1 cellular context compared by ENCODE assay signal in the genomic region with DNA sequence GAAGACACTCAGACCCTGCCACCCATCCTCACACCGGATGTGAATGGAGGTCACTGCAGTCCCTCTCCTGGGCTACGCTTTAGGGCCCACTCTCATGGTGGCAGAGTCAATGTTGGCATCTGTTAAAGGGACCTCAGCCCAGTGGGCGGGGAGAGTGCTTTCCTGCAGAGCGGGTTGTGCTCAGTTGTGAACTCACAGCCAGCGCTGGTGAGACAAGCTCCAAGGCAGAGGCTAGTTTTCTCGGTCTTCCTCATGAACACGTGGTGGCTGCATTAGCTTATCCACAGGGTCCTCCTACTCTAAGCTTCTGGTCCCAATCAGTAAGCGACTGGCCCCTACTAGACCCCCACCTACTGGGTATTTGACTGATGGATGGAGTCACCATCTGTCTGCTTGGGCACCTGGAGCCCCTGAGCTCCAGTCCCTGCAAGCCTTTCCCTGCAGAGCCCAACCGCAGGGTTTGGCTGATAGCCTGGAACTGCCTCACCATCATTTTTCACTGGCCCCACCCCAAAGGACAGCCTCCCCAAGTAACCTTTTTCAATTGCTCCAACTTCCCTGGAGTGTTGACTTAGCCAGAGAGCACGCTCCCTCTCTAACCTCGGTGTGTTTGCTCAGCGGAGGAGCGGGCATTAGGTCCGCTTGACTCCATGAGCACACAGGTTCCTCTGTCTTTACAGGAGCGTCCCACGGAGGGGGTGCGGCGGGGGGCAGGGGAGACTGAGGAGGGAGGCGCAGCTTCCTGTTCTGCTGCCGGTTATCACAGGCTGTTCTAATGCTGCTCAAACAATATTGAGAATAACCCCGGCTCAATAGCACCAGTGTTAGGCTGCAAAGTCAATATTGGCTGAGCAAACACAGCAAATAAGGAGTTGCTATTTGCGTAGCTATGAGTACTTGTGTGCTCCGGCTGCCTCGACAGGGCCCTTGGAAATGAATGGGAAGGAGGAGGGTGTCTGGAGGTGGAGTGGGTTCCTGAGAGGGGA.
TF ChIP-seq lines count a peak whose summit lies in the region.

No MANE protein-coding gene starts in this region.

TF ChIP-seq in HepG2, 621 proteins besides CTCF, POLR2A, EP300 and RAD21 (continued from another document and continues in another):
- TF ChIP-seq, protein P1, sequence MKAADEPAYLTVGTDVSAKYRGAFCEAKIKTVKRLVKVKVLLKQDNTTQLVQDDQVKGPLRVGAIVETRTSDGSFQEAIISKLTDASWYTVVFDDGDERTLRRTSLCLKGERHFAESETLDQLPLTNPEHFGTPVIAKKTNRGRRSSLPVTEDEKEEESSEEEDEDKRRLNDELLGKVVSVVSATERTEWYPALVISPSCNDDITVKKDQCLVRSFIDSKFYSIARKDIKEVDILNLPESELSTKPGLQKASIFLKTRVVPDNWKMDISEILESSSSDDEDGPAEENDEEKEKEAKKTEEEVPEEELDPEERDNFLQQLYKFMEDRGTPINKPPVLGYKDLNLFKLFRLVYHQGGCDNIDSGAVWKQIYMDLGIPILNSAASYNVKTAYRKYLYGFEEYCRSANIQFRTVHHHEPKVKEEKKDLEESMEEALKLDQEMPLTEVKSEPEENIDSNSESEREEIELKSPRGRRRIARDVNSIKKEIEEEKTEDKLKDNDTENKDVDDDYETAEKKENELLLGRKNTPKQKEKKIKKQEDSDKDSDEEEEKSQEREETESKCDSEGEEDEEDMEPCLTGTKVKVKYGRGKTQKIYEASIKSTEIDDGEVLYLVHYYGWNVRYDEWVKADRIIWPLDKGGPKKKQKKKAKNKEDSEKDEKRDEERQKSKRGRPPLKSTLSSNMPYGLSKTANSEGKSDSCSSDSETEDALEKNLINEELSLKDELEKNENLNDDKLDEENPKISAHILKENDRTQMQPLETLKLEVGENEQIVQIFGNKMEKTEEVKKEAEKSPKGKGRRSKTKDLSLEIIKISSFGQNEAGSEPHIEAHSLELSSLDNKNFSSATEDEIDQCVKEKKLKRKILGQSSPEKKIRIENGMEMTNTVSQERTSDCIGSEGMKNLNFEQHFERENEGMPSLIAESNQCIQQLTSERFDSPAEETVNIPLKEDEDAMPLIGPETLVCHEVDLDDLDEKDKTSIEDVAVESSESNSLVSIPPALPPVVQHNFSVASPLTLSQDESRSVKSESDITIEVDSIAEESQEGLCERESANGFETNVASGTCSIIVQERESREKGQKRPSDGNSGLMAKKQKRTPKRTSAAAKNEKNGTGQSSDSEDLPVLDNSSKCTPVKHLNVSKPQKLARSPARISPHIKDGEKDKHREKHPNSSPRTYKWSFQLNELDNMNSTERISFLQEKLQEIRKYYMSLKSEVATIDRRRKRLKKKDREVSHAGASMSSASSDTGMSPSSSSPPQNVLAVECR (CRISPR knock-in tag; IDR thresholded peaks at IDR 0.05; ENCODE audit: borderline replicate concordance), result peak; percentile 70; the same call in 1 of the 2 replicates
- TF ChIP-seq, protein P2, sequence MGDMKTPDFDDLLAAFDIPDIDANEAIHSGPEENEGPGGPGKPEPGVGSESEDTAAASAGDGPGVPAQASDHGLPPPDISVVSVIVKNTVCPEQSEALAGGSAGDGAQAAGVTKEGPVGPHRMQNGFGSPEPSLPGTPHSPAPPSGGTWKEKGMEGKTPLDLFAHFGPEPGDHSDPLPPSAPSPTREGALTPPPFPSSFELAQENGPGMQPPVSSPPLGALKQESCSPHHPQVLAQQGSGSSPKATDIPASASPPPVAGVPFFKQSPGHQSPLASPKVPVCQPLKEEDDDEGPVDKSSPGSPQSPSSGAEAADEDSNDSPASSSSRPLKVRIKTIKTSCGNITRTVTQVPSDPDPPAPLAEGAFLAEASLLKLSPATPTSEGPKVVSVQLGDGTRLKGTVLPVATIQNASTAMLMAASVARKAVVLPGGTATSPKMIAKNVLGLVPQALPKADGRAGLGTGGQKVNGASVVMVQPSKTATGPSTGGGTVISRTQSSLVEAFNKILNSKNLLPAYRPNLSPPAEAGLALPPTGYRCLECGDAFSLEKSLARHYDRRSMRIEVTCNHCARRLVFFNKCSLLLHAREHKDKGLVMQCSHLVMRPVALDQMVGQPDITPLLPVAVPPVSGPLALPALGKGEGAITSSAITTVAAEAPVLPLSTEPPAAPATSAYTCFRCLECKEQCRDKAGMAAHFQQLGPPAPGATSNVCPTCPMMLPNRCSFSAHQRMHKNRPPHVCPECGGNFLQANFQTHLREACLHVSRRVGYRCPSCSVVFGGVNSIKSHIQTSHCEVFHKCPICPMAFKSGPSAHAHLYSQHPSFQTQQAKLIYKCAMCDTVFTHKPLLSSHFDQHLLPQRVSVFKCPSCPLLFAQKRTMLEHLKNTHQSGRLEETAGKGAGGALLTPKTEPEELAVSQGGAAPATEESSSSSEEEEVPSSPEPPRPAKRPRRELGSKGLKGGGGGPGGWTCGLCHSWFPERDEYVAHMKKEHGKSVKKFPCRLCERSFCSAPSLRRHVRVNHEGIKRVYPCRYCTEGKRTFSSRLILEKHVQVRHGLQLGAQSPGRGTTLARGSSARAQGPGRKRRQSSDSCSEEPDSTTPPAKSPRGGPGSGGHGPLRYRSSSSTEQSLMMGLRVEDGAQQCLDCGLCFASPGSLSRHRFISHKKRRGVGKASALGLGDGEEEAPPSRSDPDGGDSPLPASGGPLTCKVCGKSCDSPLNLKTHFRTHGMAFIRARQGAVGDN (CRISPR knock-in tag; IDR thresholded peaks at IDR 0.05), result peak; percentile 64
- no peak for TF ChIP-seq SOX6 (IDR thresholded peaks at IDR 0.05)
- peak; percentile 98 for TF ChIP-seq SOX6 (CRISPR knock-in tag; IDR thresholded peaks at IDR 0.05)
- no peak for TF ChIP-seq ARHGAP35 (CRISPR knock-in tag; IDR thresholded peaks at IDR 0.05; ENCODE audit: borderline replicate concordance)
- TF ChIP-seq POLR2AphosphoS5 (IDR thresholded peaks at IDR 0.05; ENCODE audit: low read depth, low read length), result no peak
- TF ChIP-seq, protein P3, sequence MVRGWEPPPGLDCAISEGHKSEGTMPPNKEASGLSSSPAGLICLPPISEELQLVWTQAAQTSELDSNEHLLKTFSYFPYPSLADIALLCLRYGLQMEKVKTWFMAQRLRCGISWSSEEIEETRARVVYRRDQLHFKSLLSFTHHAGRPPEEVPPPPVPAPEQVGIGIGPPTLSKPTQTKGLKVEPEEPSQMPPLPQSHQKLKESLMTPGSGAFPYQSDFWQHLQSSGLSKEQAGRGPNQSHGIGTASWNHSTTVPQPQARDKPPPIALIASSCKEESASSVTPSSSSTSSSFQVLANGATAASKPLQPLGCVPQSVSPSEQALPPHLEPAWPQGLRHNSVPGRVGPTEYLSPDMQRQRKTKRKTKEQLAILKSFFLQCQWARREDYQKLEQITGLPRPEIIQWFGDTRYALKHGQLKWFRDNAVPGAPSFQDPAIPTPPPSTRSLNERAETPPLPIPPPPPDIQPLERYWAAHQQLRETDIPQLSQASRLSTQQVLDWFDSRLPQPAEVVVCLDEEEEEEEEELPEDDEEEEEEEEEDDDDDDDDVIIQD (CRISPR knock-in tag; IDR thresholded peaks at IDR 0.05; ENCODE audit: low read depth), result 0 out of 2 replicates have a peak, but pooled peaks have one; percentile 47
- TF ChIP-seq MXI1 (IDR thresholded peaks at IDR 0.05; ENCODE audit: borderline replicate concordance, low read depth, low read length), result peak; percentile 12; the same call in 1 of the 3 replicates
- peak; percentile 73 for TF ChIP-seq RFX3 (CRISPR knock-in tag; IDR thresholded peaks at IDR 0.05)
- peak; percentile 85 for TF ChIP-seq SALL1 (CRISPR knock-in tag; IDR thresholded peaks at IDR 0.05)
- TF ChIP-seq, protein P4, sequence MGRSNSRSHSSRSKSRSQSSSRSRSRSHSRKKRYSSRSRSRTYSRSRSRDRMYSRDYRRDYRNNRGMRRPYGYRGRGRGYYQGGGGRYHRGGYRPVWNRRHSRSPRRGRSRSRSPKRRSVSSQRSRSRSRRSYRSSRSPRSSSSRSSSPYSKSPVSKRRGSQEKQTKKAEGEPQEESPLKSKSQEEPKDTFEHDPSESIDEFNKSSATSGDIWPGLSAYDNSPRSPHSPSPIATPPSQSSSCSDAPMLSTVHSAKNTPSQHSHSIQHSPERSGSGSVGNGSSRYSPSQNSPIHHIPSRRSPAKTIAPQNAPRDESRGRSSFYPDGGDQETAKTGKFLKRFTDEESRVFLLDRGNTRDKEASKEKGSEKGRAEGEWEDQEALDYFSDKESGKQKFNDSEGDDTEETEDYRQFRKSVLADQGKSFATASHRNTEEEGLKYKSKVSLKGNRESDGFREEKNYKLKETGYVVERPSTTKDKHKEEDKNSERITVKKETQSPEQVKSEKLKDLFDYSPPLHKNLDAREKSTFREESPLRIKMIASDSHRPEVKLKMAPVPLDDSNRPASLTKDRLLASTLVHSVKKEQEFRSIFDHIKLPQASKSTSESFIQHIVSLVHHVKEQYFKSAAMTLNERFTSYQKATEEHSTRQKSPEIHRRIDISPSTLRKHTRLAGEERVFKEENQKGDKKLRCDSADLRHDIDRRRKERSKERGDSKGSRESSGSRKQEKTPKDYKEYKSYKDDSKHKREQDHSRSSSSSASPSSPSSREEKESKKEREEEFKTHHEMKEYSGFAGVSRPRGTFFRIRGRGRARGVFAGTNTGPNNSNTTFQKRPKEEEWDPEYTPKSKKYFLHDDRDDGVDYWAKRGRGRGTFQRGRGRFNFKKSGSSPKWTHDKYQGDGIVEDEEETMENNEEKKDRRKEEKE (IDR thresholded peaks at IDR 0.05), result no peak
- TF ChIP-seq, protein P5, sequence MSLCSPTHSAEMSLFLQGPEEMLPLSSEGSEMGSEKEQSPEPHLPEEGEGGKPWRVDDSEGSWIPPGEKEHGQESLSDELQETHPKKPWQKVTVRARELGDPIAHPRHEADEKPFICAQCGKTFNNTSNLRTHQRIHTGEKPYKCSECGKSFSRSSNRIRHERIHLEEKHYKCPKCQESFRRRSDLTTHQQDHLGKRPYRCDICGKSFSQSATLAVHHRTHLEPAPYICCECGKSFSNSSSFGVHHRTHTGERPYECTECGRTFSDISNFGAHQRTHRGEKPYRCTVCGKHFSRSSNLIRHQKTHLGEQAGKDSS (CRISPR knock-in tag; IDR thresholded peaks at IDR 0.05; ENCODE audit: borderline replicate concordance, low read depth), result peak; percentile 86; the same call in 1 of the 2 replicates
- no peak for TF ChIP-seq MAFK (conservative IDR thresholded peaks at IDR 0.05 in 1 of 2, IDR thresholded peaks at IDR 0.05 in 1 of 2; ENCODE audit: low read length in 2 of 2)
- no peak for TF ChIP-seq NFRKB (IDR thresholded peaks at IDR 0.05)
- TF ChIP-seq, protein P6, sequence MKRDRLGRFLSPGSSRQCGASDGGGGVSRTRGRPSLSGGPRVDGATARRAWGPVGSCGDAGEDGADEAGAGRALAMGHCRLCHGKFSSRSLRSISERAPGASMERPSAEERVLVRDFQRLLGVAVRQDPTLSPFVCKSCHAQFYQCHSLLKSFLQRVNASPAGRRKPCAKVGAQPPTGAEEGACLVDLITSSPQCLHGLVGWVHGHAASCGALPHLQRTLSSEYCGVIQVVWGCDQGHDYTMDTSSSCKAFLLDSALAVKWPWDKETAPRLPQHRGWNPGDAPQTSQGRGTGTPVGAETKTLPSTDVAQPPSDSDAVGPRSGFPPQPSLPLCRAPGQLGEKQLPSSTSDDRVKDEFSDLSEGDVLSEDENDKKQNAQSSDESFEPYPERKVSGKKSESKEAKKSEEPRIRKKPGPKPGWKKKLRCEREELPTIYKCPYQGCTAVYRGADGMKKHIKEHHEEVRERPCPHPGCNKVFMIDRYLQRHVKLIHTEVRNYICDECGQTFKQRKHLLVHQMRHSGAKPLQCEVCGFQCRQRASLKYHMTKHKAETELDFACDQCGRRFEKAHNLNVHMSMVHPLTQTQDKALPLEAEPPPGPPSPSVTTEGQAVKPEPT (CRISPR knock-in tag; IDR thresholded peaks at IDR 0.05; ENCODE audit: low read depth), result peak; percentile 68; the same call in 1 of the 2 replicates
- no peak for TF ChIP-seq ZNF546 (CRISPR knock-in tag; conservative IDR thresholded peaks at IDR 0.05)
- TF ChIP-seq ZNF652 (CRISPR knock-in tag; IDR thresholded peaks at IDR 0.05; ENCODE audit: borderline replicate concordance, low read depth), result peak; percentile 65; the same call in 1 of the 2 replicates
- TF ChIP-seq ZNF256 (CRISPR knock-in tag; conservative IDR thresholded peaks at IDR 0.05), result no peak; the same call in 1 of the 2 replicates
- TF ChIP-seq SP2 (CRISPR knock-in tag; IDR thresholded peaks at IDR 0.05), result no peak
- peak; percentile 56; the same call in 1 of the 2 replicates for TF ChIP-seq ZNF776 (CRISPR knock-in tag; IDR thresholded peaks at IDR 0.05)
- TF ChIP-seq ZMYM3 (CRISPR knock-in tag; IDR thresholded peaks at IDR 0.05), result no peak
- TF ChIP-seq, protein P7, sequence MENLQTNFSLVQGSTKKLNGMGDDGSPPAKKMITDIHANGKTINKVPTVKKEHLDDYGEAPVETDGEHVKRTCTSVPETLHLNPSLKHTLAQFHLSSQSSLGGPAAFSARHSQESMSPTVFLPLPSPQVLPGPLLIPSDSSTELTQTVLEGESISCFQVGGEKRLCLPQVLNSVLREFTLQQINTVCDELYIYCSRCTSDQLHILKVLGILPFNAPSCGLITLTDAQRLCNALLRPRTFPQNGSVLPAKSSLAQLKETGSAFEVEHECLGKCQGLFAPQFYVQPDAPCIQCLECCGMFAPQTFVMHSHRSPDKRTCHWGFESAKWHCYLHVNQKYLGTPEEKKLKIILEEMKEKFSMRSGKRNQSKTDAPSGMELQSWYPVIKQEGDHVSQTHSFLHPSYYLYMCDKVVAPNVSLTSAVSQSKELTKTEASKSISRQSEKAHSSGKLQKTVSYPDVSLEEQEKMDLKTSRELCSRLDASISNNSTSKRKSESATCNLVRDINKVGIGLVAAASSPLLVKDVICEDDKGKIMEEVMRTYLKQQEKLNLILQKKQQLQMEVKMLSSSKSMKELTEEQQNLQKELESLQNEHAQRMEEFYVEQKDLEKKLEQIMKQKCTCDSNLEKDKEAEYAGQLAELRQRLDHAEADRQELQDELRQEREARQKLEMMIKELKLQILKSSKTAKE (CRISPR knock-in tag; IDR thresholded peaks at IDR 0.05; ENCODE audit: borderline replicate concordance), result peak; percentile 95
- TF ChIP-seq, protein P8, sequence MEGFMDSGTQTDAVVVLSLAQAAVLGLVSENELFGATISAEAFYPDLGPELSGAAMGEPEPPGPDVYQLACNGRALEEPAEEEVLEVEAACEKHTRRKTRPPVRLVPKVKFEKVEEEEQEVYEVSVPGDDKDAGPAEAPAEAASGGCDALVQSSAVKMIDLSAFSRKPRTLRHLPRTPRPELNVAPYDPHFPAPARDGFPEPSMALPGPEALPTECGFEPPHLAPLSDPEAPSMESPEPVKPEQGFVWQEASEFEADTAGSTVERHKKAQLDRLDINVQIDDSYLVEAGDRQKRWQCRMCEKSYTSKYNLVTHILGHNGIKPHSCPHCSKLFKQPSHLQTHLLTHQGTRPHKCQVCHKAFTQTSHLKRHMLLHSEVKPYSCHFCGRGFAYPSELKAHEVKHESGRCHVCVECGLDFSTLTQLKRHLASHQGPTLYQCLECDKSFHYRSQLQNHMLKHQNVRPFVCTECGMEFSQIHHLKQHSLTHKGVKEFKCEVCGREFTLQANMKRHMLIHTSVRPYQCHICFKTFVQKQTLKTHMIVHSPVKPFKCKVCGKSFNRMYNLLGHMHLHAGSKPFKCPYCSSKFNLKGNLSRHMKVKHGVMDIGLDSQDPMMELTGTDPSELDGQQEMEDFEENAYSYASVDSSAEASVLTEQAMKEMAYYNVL (CRISPR knock-in tag; IDR thresholded peaks at IDR 0.05; ENCODE audit: borderline replicate concordance), result peak; percentile 92
- TF ChIP-seq SP4 (CRISPR knock-in tag; IDR thresholded peaks at IDR 0.05), result no peak
- TF ChIP-seq MYNN (CRISPR knock-in tag; IDR thresholded peaks at IDR 0.05; ENCODE audit: low read depth), result no peak
- TF ChIP-seq RFXAP (CRISPR knock-in tag; IDR thresholded peaks at IDR 0.05; ENCODE audit: borderline replicate concordance), result peak; percentile 77
- peak; percentile 96 for TF ChIP-seq MBD4 (IDR thresholded peaks at IDR 0.05; ENCODE audit: borderline replicate concordance, low read length)
- TF ChIP-seq KDM3A (CRISPR knock-in tag; IDR thresholded peaks at IDR 0.05; ENCODE audit: low read depth), result 0 out of 2 replicates have a peak, but pooled peaks have one; percentile 66
